23 cellular contexts compared by ENCODE assay signal in genomic region chr6:142429195-142429594, GRCh38.
"Had no signal": no experiment of that assay in that cellular context is flagged by ENCODE, and none has a peak within 500 bp of the region (broad histone marks: within the 10 kb centered on the region; RNA-seq: fewer than 3 reads in every experiment).

No MANE protein-coding gene starts in this region.

- H3K4me1 ChIP-seq: adrenal gland, foreskin keratinocyte, lower lobe of right lung, pancreas, sigmoid colon, spleen, upper lobe of left lung had no signal

- H3K9me3 Mint-ChIP-seq: activated naive CD4-positive, alpha-beta T cell treated with anti-CD3 and anti-CD28 coated beads, Interleukin-2, amount 50 U/mL, for 24 hours had no signal

- H3K27me3 Mint-ChIP-seq: activated naive CD4-positive, alpha-beta T cell treated with anti-CD3 and anti-CD28 coated beads, Interleukin-2, amount 50 U/mL, for 24 hours; dendritic cell treated with granulocyte-macrophage colony-stimulating factor and Interleukin-4, amounts not matched to agents 40 ng/mL and 50 ng/mL, for 4 days; naive thymus-derived CD8-positive, alpha-beta T cell had no signal

- FAIRE-seq: astrocyte, pancreas had no signal

- H3K4me3 ChIP-seq: adrenal gland, cardiac muscle cell, lower lobe of right lung, pancreas, sigmoid colon, spleen, thoracic aorta, upper lobe of left lung had no signal

- H3K36me3 ChIP-seq: adrenal gland, cardiac muscle cell, lower lobe of right lung, pancreas, sigmoid colon, spleen, thoracic aorta, upper lobe of left lung had no signal

- H3K27ac ChIP-seq: adrenal gland, cardiac muscle cell, epithelial cell of prostate, foreskin keratinocyte, lower lobe of right lung, pancreas, sigmoid colon, spleen, thoracic aorta, upper lobe of left lung, VCaP had no signal

- H3K4me1 Mint-ChIP-seq: activated naive CD4-positive, alpha-beta T cell treated with anti-CD3 and anti-CD28 coated beads, Interleukin-2, amount 50 U/mL, for 24 hours; naive thymus-derived CD8-positive, alpha-beta T cell; stimulated activated naive B cell treated with anti-CD40 and anti-IgM and Interleukin-4, amounts not matched to agents 10 μg/mL and 1 μg/mL and 100 μg/mL, for 72 hours had no signal

- H3K27ac Mint-ChIP-seq: activated naive CD4-positive, alpha-beta T cell treated with anti-CD3 and anti-CD28 coated beads, Interleukin-2, amount 50 U/mL, for 24 hours; activated T-cell treated with anti-CD3 and anti-CD28 coated beads, Interleukin-2, amount 50 U/mL, for 72 hours; dendritic cell treated with granulocyte-macrophage colony-stimulating factor and Interleukin-4, amounts not matched to agents 40 ng/mL and 50 ng/mL, for 4 days; effector memory CD8-positive, alpha-beta T cell; naive thymus-derived CD8-positive, alpha-beta T cell; stimulated activated naive B cell treated with anti-CD40 and anti-IgM and Interleukin-4, amounts not matched to agents 10 μg/mL and 1 μg/mL and 100 μg/mL, for 72 hours had no signal

- H3K4me3 Mint-ChIP-seq: activated naive CD4-positive, alpha-beta T cell treated with anti-CD3 and anti-CD28 coated beads, Interleukin-2, amount 50 U/mL, for 24 hours; activated T-cell treated with anti-CD3 and anti-CD28 coated beads, Interleukin-2, amount 50 U/mL, for 72 hours; dendritic cell treated with granulocyte-macrophage colony-stimulating factor and Interleukin-4, amounts not matched to agents 40 ng/mL and 50 ng/mL, for 4 days; effector memory CD8-positive, alpha-beta T cell; naive thymus-derived CD8-positive, alpha-beta T cell; stimulated activated naive B cell treated with anti-CD40 and anti-IgM and Interleukin-4, amounts not matched to agents 10 μg/mL and 1 μg/mL and 100 μg/mL, for 72 hours had no signal

- DNase-seq: activated CD4-positive, CD25-positive, alpha-beta regulatory T cell treated with anti-CD3 and anti-CD28 coated beads, Interleukin-2, amount 50 U/mL, for 72 hours; activated gamma-delta T cell; activated T-cell treated with anti-CD3 and anti-CD28 coated beads, Interleukin-2, amount 50 U/mL, for 72 hours; adrenal gland; effector memory CD8-positive, alpha-beta T cell; foreskin keratinocyte; glutamatergic neuron; hippocampal formation; islet precursor cell; lower lobe of right lung; naive thymus-derived CD8-positive, alpha-beta T cell; pancreas; sigmoid colon; spleen; stimulated activated naive B cell treated with anti-CD40 and anti-IgM and Interleukin-4, amounts not matched to agents 10 μg/mL and 1 μg/mL and 100 μg/mL, for 72 hours; upper lobe of left lung had no signal

- H3K9me3 ChIP-seq: lower lobe of right lung, pancreas, thoracic aorta, upper lobe of left lung had no signal

- H3K27me3 ChIP-seq: adrenal gland, cardiac muscle cell, foreskin keratinocyte, pancreas, sigmoid colon, spleen, upper lobe of left lung had no signal

- ATAC-seq: activated T-cell treated with anti-CD3 and anti-CD28 coated beads, Interleukin-2, amount 50 U/mL, for 72 hours; effector memory CD8-positive, alpha-beta T cell; foreskin keratinocyte; lower lobe of right lung; naive thymus-derived CD8-positive, alpha-beta T cell; pancreas; stimulated activated naive B cell treated with anti-CD40 and anti-IgM and Interleukin-4, amounts not matched to agents 10 μg/mL and 1 μg/mL and 100 μg/mL, for 72 hours had no signal
